9 cellular contexts compared by ENCODE assay signal in the genomic region with DNA sequence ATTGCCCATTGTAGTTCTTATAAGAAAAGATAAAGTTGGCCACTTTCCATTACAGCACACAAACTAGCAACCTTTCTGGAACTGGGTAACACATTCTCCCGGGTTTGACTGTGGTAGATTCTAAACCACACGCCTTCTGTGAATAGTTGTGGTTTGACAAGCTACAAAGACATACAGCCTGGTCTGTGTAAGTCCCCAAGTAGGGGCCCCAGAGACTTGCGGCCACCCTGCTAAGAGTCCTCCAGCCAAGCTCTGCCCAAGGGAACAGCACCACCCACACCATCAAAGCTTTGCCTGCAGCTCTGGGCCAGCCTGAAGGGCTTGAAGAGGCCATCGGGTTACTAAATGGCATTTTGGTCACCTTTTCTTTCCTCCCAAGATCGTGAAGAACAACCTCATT.
DNase-seq lines count a peak whose midpoint lies in the region; ATAC-seq and TF ChIP-seq lines count a peak whose summit lies in the region.
"Had no signal": no experiment of that assay in that cellular context is flagged by ENCODE, and none has a peak within 500 bp of the region (broad histone marks: within the 10 kb centered on the region; RNA-seq: fewer than 3 reads in every experiment).

No MANE protein-coding gene starts in this region.

- H3K27ac Mint-ChIP-seq in activated naive CD4-positive, alpha-beta T cell treated with anti-CD3 and anti-CD28 coated beads for 36 hours: peak overlapping the region; percentile 48
- peak overlapping the region; percentile 24 to 50 for H3K27ac Mint-ChIP-seq in T-cell

- H3K27me3 Mint-ChIP-seq in activated naive CD4-positive, alpha-beta T cell treated with anti-CD3 and anti-CD28 coated beads for 36 hours (ENCODE audit: low read depth): no peaks in the 10 kb centered on the region
- peaks cover 0 to 4% of the 10 kb centered on the region in 2 donors for H3K27me3 Mint-ChIP-seq in T-cell

- H3K4me3 ChIP-seq in osteoblast (ENCODE audit: insufficient read depth, low read length): no peak overlapping the region
- H3K4me3 ChIP-seq: pancreas had no signal

- POLR2A ChIA-PET in T-cell (lab: Charles Lee): no interaction called here

- H3K27me3 ChIP-seq in osteoblast (ENCODE audit: insufficient read depth, low read length): peaks cover 37% of the 10 kb centered on the region
- H3K27me3 ChIP-seq: pancreas had no signal

- no peaks in the 10 kb centered on the region for H3K9me3 ChIP-seq in osteoblast (ENCODE audit: low read depth, low read length)
- H3K9me3 ChIP-seq: pancreas had no signal

- intact Hi-C loops in activated naive CD4-positive, alpha-beta T cell treated with anti-CD3 and anti-CD28 coated beads for 36 hours (cut with micrococcal nuclease): loop anchor here (1.0 kb wide), 3 partner anchors 28 to 91 kb away; no protein-coding TSS in a partner anchor

- H3K4me1 Mint-ChIP-seq in activated naive CD4-positive, alpha-beta T cell treated with anti-CD3 and anti-CD28 coated beads for 36 hours (ENCODE audit: low read depth): peaks cover 25% of the 10 kb centered on the region
- peaks cover 16 to 23% (median 19%) of the 10 kb centered on the region in 3 donors for H3K4me1 Mint-ChIP-seq in T-cell

- H4K20me1 ChIP-seq in osteoblast (ENCODE audit: insufficient read depth, low read length): no peaks in the 10 kb centered on the region

- H3K36me3 Mint-ChIP-seq in activated naive CD4-positive, alpha-beta T cell treated with anti-CD3 and anti-CD28 coated beads for 36 hours (ENCODE audit: low read depth): no peaks in the 10 kb centered on the region
- no peaks in the 10 kb centered on the region for H3K36me3 Mint-ChIP-seq in T-cell

- H3K4me3 Mint-ChIP-seq in activated naive CD4-positive, alpha-beta T cell treated with anti-CD3 and anti-CD28 coated beads for 36 hours: no peak overlapping the region
- H3K4me3 Mint-ChIP-seq in T-cell: peak overlapping the region in 1 of 3 donors; percentile 34

- peaks cover 14% of the 10 kb centered on the region for H3K4me1 ChIP-seq in osteoblast (ENCODE audit: insufficient read depth, low read length)

- TF ChIP-seq CTCF in osteoblast (IDR thresholded peaks at IDR 0.05; ENCODE audit: extremely low read depth, low read depth, low read length): no peak

- H3K36me3 ChIP-seq in osteoblast (ENCODE audit: insufficient read depth, low read length): no peaks in the 10 kb centered on the region
- H3K36me3 ChIP-seq: pancreas had no signal

- no peak overlapping the region for H2AFZ ChIP-seq in osteoblast (ENCODE audit: low read length)

- peak; percentile 60 for DNase-seq in activated naive CD4-positive, alpha-beta T cell treated with anti-CD3 and anti-CD28 coated beads for 36 hours
- DNase-seq in activated naive CD4-positive, alpha-beta T cell treated with anti-CD3 and anti-CD28 coated beads, Interleukin-2, amount 50 U/mL, for 16 hours: no peak
- peak in 4 of 34 experiments; percentile 0 to 5 (median 4) for DNase-seq in T-cell
- DNase-seq in osteoblast (ENCODE audit: insufficient read length, low spot score, missing footprints): peak; percentile 58
- no peak for DNase-seq in hepatic stellate cell (ENCODE audit: low spot score)
- DNase-seq in DMS53 treated with DMSO at 0.1 percent for 48 hours (lab: John Stamatoyannopoulos, UW; ENCODE audit: unreplicated experiment): no peak
- DNase-seq in NCI-H146 (lab: John Stamatoyannopoulos, UW): no peak
- DNase-seq: pancreas had no signal

- no peaks in the 10 kb centered on the region for H3K9me3 Mint-ChIP-seq in activated naive CD4-positive, alpha-beta T cell treated with anti-CD3 and anti-CD28 coated beads for 36 hours
- peaks cover 0 to 4% (median 3%) of the 10 kb centered on the region in 3 donors for H3K9me3 Mint-ChIP-seq in T-cell

- no peak overlapping the region for H3K27ac ChIP-seq in osteoblast (ENCODE audit: low read depth, low read length)
- H3K27ac ChIP-seq: pancreas had no signal

- CTCF ChIA-PET in activated naive CD4-positive, alpha-beta T cell treated with anti-CD3 and anti-CD28 coated beads for 36 hours (lab: Charles Lee): no interaction called here
- CTCF ChIA-PET in T-cell (lab: Charles Lee): no interaction called here

- ATAC-seq in HG02981 (IDR thresholded peaks at IDR 0.05; ENCODE audit: unreplicated experiment): peak; percentile 96
- peak; percentile 27 to 55 (median 46) for ATAC-seq in T-cell (replicated peaks in 1 of 4)

- no peak overlapping the region for H3K4me2 ChIP-seq in osteoblast (ENCODE audit: insufficient read depth, low read length)

- H3K79me2 ChIP-seq in osteoblast (ENCODE audit: insufficient read depth, low read length): no peaks in the 10 kb centered on the region

Comparison
In these comparisons a context has a peak if more than half of its experiments do, and no peak if none do; other contexts are left out.
1. DNase-seq: peak in activated naive CD4-positive, alpha-beta T cell treated with anti-CD3 and anti-CD28 coated beads for 36 hours (single experiment) and osteoblast (single experiment); none in activated naive CD4-positive, alpha-beta T cell treated with anti-CD3 and anti-CD28 coated beads, Interleukin-2, amount 50 U/mL, for 16 hours (single experiment), hepatic stellate cell (single experiment), DMS53 treated with DMSO at 0.1 percent for 48 hours (single experiment) and NCI-H146 (single experiment).